ENCODE assay signal across 8 cellular contexts in the genomic region with DNA sequence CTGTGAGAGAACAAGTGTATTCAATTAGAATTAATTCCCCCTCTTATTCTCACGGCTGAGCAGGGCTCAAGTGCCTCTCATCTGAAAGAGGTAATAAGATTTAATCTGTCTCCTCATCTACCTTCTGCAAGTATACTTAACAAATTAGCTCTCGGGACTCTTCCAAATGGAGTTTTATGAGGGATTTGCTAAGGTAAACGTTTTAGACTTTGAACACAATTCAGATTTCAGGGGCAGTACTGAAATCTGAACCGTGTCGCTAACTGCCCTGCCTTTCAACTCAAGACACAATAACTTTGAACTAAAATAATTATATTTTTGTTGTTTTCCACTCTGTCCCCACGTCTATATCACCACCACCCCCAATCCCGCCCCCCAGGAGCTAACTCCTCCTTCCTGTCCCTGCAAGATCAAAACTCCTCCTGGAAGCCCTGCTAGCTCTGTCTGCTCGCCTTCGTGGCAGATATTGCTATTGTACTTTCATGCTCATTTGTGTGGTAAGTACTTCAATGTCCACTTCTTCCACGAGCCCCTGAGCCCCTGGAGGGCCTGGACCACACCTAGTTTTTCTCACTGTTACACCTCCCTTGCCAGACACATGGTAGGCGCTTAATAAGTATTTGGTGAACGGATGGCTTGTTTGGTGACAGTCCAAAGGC. TPM values are rescaled to one million over a fixed set of nuclear protein-coding genes. Genes with fewer than 3 reads are reported as not detected.
DNase-seq lines count a peak whose midpoint lies in the region; ATAC-seq and TF ChIP-seq lines count a peak whose summit lies in the region.
"Not testable (repeated sequence)": the region's sequence is repeated elsewhere in the genome, so short reads cannot be mapped to it uniquely, and the experiment has no call there.

No MANE protein-coding gene starts in this region.

- peak overlapping the region; percentile 88 to 95 (median 90) for H3K4me3 Mint-ChIP-seq in CD4-positive, alpha-beta memory T cell
- H3K4me3 Mint-ChIP-seq in activated T-cell treated with anti-CD3 and anti-CD28 coated beads, Interleukin-2, amount 50 U/mL, for 72 hours, result peak overlapping the region; percentile 77 to 95
- peak overlapping the region; percentile 83 for H3K4me3 Mint-ChIP-seq in nephron progenitor cell

- H3K9ac ChIP-seq in HUES6 (ENCODE audit: low read length), result not testable (repeated sequence)
- H3K9ac ChIP-seq in OCI-LY3 (ENCODE audit: low read length), result peak overlapping the region; percentile 47

- POLR2A ChIA-PET in CD4-positive, alpha-beta memory T cell (lab: Charles Lee; ENCODE audit: partially characterized antibody), result interaction anchor here (1.4 to 1.5 kb wide), 3 partner anchors 76 to 560 kb away, joined by 3 to 9 read pairs (median 5); partner anchors contain the start of gene ZXDC

- H2AFZ ChIP-seq in OCI-LY3 (ENCODE audit: low read depth, low read length), result 0 out of 2 replicates have a peak overlapping the region, but pooled peaks have one; percentile 39

- not testable (repeated sequence) for H3K4me1 ChIP-seq in CD4-positive, alpha-beta memory T cell (ENCODE audit: insufficient read depth, low read length); HUES6 (ENCODE audit: control insufficient read depth, insufficient read depth, low read length); OCI-LY3 (ENCODE audit: low read length)
- peaks cover 13% of the 10 kb centered on the region for H3K4me1 ChIP-seq in suprapubic skin

- peaks cover 5 to 26% (median 13%) of the 10 kb centered on the region in 4 donors for H3K4me1 Mint-ChIP-seq in CD4-positive, alpha-beta memory T cell
- peaks cover 32% of the 10 kb centered on the region for H3K4me1 Mint-ChIP-seq in activated T-cell treated with anti-CD3 and anti-CD28 coated beads, Interleukin-2, amount 50 U/mL, for 72 hours (ENCODE audit: low read depth)
- H3K4me1 Mint-ChIP-seq in nephron progenitor cell, result peaks cover 26% of the 10 kb centered on the region

- not testable (repeated sequence) for H3K27me3 ChIP-seq in CD4-positive, alpha-beta memory T cell (ENCODE audit: insufficient read depth, low read length); HUES6 (ENCODE audit: control insufficient read depth, insufficient read depth, low read length); OCI-LY3 (ENCODE audit: low read depth, low read length); dorsolateral prefrontal cortex; suprapubic skin

- H4K20me1 ChIP-seq in OCI-LY3 (ENCODE audit: insufficient read depth, low read length), result not testable (repeated sequence)

- peak overlapping the region; percentile 81 for H3K27ac ChIP-seq in CD4-positive, alpha-beta memory T cell (ENCODE audit: low read depth, low read length)
- not testable (repeated sequence) for H3K27ac ChIP-seq in HUES6 (ENCODE audit: low read depth, low read length); OCI-LY3 (ENCODE audit: low read length)
- H3K27ac ChIP-seq in dorsolateral prefrontal cortex (peak overlapping the region in 52 of 59 donors; percentile 21 to 92 (median 77)), suprapubic skin (peak overlapping the region; percentile 80)

- 9% methylated on average over 10 of the region's 12 CpGs for WGBS in suprapubic skin

- H3K27ac Mint-ChIP-seq in CD4-positive, alpha-beta memory T cell, result peak overlapping the region; percentile 94 to 99 (median 97)
- H3K27ac Mint-ChIP-seq in activated T-cell treated with anti-CD3 and anti-CD28 coated beads, Interleukin-2, amount 50 U/mL, for 72 hours, result peak overlapping the region; percentile 57
- H3K27ac Mint-ChIP-seq in nephron progenitor cell, result not testable (repeated sequence)

- H3K36me3 Mint-ChIP-seq in CD4-positive, alpha-beta memory T cell; activated T-cell treated with anti-CD3 and anti-CD28 coated beads, Interleukin-2, amount 50 U/mL, for 72 hours (ENCODE audit: insufficient read depth in 2 of 2); nephron progenitor cell (ENCODE audit: low read depth): not testable (repeated sequence)

- not testable (repeated sequence) for H3K79me2 ChIP-seq in OCI-LY3 (ENCODE audit: low read length)

- peak in 1 of 5 donors; percentile 48 for DNase-seq in CD4-positive, alpha-beta memory T cell
- not testable (repeated sequence) for DNase-seq in activated T-cell treated with anti-CD3 and anti-CD28 coated beads, Interleukin-2, amount 50 U/mL, for 72 hours; dorsolateral prefrontal cortex; nephron progenitor cell; suprapubic skin (ENCODE audit: low spot score in 2 of 2)

- H3K4me2 ChIP-seq in OCI-LY3 (ENCODE audit: low read length), result peak overlapping the region; percentile 82

- not testable (repeated sequence) for TF ChIP-seq POLR2A in suprapubic skin (IDR thresholded peaks at IDR 0.05)

- not testable (repeated sequence) for H3K36me3 ChIP-seq in CD4-positive, alpha-beta memory T cell (ENCODE audit: insufficient read depth, low read length); HUES6 (ENCODE audit: control insufficient read depth, insufficient read depth, low read length); OCI-LY3 (replicated peaks; ENCODE audit: low read depth, low read length); suprapubic skin

- not testable (repeated sequence) for TF ChIP-seq EP300 in suprapubic skin (IDR thresholded peaks at IDR 0.05)

- ATAC-seq in activated T-cell treated with anti-CD3 and anti-CD28 coated beads, Interleukin-2, amount 50 U/mL, for 72 hours (replicated peaks in 1 of 2), result not testable (repeated sequence)

- not testable (repeated sequence) for H3K9me3 Mint-ChIP-seq in CD4-positive, alpha-beta memory T cell; activated T-cell treated with anti-CD3 and anti-CD28 coated beads, Interleukin-2, amount 50 U/mL, for 72 hours; nephron progenitor cell

- CTCF ChIA-PET in CD4-positive, alpha-beta memory T cell (lab: Charles Lee; ENCODE audit: partially characterized antibody), result not testable (repeated sequence)

- not testable (repeated sequence) for H3K9me3 ChIP-seq in CD4-positive, alpha-beta memory T cell (ENCODE audit: control insufficient read depth in 1 of 2, low read length in 2 of 2); HUES6 (ENCODE audit: control insufficient read depth, insufficient read depth, low read depth, low read length); OCI-LY3 (ENCODE audit: insufficient read depth, low read length); suprapubic skin

- H3K4me3 ChIP-seq in CD4-positive, alpha-beta memory T cell (ENCODE audit: low read length in 2 of 2), result peak overlapping the region in 1 of 2 donors; percentile 59
- H3K4me3 ChIP-seq in HUES6 (ENCODE audit: low read depth, low read length) (peak overlapping the region; percentile 74), OCI-LY3 (ENCODE audit: low read length) (peak overlapping the region; percentile 77), dorsolateral prefrontal cortex (peak overlapping the region; percentile 45 to 90 (median 77)), iPS-11a (ENCODE audit: low read depth, low read length) (peak overlapping the region; percentile 28), suprapubic skin (peak overlapping the region; percentile 90)

- intact Hi-C loops in CD4-positive, alpha-beta memory T cell (cut with micrococcal nuclease), result loop anchor here (5.0 to 10.0 kb wide), 5 partner anchors 282 to 1953 kb away; partner anchors contain the start of genes ABTB1, CCDC14, PLXNA1 and TPRA1
- intact Hi-C loops in dorsolateral prefrontal cortex (cut with DNase I), result loop anchor here (5.0 to 10.0 kb wide), 4 partner anchors 150 to 562 kb away; partner anchors contain the start of genes ZXDC (in 2 of the 2) and OSBPL11 (in 1 of the 2)

- TF ChIP-seq CTCF in OCI-LY3 (IDR thresholded peaks at IDR 0.05; ENCODE audit: low read depth, low read length); dorsolateral prefrontal cortex (IDR thresholded peaks at IDR 0.05 in 54 of 56, conservative IDR thresholded peaks at IDR 0.05 in 2 of 56; ENCODE audit: low read depth in 1 of 56, partially characterized antibody in 56 of 56); nephron progenitor cell (IDR thresholded peaks at IDR 0.05); suprapubic skin (IDR thresholded peaks at IDR 0.05): not testable (repeated sequence)

- H3K27me3 Mint-ChIP-seq in CD4-positive, alpha-beta memory T cell; activated T-cell treated with anti-CD3 and anti-CD28 coated beads, Interleukin-2, amount 50 U/mL, for 72 hours (ENCODE audit: low read depth); nephron progenitor cell (ENCODE audit: low read depth, poor library complexity): not testable (repeated sequence)

RNA-seq across cellular contexts. Expression of gene ROPN1B, which starts 54.1 kb away (rescaled TPM):
- total RNA-seq in CD4-positive, alpha-beta memory T cell, result not detected
- polyA plus RNA-seq in CD4-positive, alpha-beta memory T cell, result not detected
- not detected for total RNA-seq in activated T-cell treated with anti-CD3 and anti-CD28 coated beads, Interleukin-2, amount 50 U/mL, for 72 hours
- 1 to 10 TPM in 90 of 120 experiments, under 1 TPM in 25, not detected in 5; 0.26 to 7.3 (median 1.7) TPM for total RNA-seq in dorsolateral prefrontal cortex
- total RNA-seq in suprapubic skin, result 10 to 100 TPM in 3 of 4 donors, 1 to 10 TPM in 1; 8.6 to 27.6 (median 14.4) TPM
